19 cellular contexts compared by ENCODE assay signal in the genomic region with DNA sequence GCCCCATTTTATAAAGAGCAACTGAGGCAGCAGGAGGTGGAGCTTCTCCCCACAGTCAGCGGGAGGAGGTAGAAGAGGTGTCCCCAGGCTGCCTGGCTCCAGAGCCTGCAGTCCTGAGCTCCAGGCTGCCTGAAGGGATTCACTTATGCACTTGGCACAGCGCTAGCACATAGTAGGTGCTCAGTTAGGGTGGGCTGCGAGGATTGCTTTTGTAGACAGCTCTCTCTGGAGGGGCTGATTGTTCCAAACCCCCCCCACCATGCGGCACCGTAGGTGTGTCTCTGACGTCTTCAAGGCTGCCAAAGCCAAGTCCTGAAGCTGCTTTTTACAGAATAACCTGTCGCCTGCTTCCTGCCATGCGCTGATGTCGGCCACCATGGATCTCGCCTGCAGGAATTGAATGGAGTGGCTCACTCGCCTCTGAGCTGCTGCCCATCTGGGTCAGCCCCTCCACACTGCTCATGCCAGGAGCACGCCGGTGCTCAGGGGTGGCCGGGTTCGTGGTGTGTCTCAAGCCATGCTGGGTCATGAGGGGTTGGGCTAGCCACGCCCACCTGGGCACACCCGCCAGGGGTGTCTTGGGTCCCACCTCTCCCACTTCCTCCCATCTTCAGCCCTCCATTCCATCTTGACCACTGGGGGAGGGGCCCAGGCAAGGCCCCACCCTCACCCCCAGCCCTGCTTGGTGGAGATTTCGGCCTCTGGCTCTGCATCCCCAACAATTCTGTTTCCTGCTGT. TPM values are rescaled to one million over a fixed set of nuclear protein-coding genes. Genes with fewer than 3 reads are reported as not detected.
DNase-seq lines count a peak whose midpoint lies in the region; ATAC-seq, FAIRE-seq and TF ChIP-seq lines count a peak whose summit lies in the region.
"Had no signal": no experiment of that assay in that cellular context is flagged by ENCODE, and none has a peak within 500 bp of the region (broad histone marks: within the 10 kb centered on the region; RNA-seq: fewer than 3 reads in every experiment).

No MANE protein-coding gene starts in this region.

- no peak for TF ChIP-seq EP300 in K562 (IDR thresholded peaks at IDR 0.05; ENCODE audit: low read length)

- no peak for TF ChIP-seq POLR2A in K562 (conservative IDR thresholded peaks at IDR 0.05)

- H3K4me2 ChIP-seq in K562 (ENCODE audit: insufficient read depth, low read length), result no peak overlapping the region
- no peak overlapping the region for H3K4me2 ChIP-seq in osteoblast (ENCODE audit: insufficient read depth, low read length)
- H3K4me2 ChIP-seq: KMS-11 had no signal

- no peak overlapping the region for H2AFZ ChIP-seq in K562 (ENCODE audit: low read depth, low read length)
- H2AFZ ChIP-seq in osteoblast (ENCODE audit: low read length), result no peak overlapping the region

- no peak overlapping the region for H3K4me3 Mint-ChIP-seq in activated naive CD8-positive, alpha-beta T cell
- H3K4me3 Mint-ChIP-seq in activated naive CD8-positive, alpha-beta T cell treated with anti-CD3 and anti-CD28 coated beads for 36 hours, result no peak overlapping the region

- in situ Hi-C loops in K562 (cut with MboI), result no loop called here

- H3K27me3 Mint-ChIP-seq in activated naive CD8-positive, alpha-beta T cell, result no peaks in the 10 kb centered on the region
- H3K27me3 Mint-ChIP-seq in activated naive CD8-positive, alpha-beta T cell treated with anti-CD3 and anti-CD28 coated beads for 36 hours, result no peaks in the 10 kb centered on the region

- H3K4me1 ChIP-seq in K562 (replicated peaks in 1 of 2; ENCODE audit: control insufficient read depth in 2 of 2, insufficient read depth in 2 of 2, low read length in 2 of 2), result peaks cover 0 to 19% of the 10 kb centered on the region in 2 experiments; a peak in 3 of 5 replicates
- no peaks in the 10 kb centered on the region for H3K4me1 ChIP-seq in osteoblast (ENCODE audit: insufficient read depth, low read length)

- no peaks in the 10 kb centered on the region for H3K9me1 ChIP-seq in K562 (ENCODE audit: control insufficient read depth, insufficient read depth, low read length)

- H3K27ac Mint-ChIP-seq in activated naive CD8-positive, alpha-beta T cell, result peak overlapping the region; percentile 30
- H3K27ac Mint-ChIP-seq in activated naive CD8-positive, alpha-beta T cell treated with anti-CD3 and anti-CD28 coated beads for 36 hours, result no peak overlapping the region

- TF ChIP-seq CTCF in K562 (IDR thresholded peaks at IDR 0.05 in 2 of 3, conservative IDR thresholded peaks at IDR 0.05 in 1 of 3; ENCODE audit: insufficient read depth in 2 of 3, low read depth in 1 of 3, low read length in 3 of 3) (no peak), osteoblast (IDR thresholded peaks at IDR 0.05; ENCODE audit: extremely low read depth, low read depth, low read length) (no peak), foreskin fibroblast (IDR thresholded peaks at IDR 0.05; ENCODE audit: low read depth, low read length) (no peak)

- TF ChIP-seq RAD21 in K562 (CRISPR knock-in tag; conservative IDR thresholded peaks at IDR 0.05 in 1 of 2, IDR thresholded peaks at IDR 0.05 in 1 of 2), result no peak

- no peaks in the 10 kb centered on the region for H3K36me3 ChIP-seq in K562 (ENCODE audit: control insufficient read depth, insufficient read depth, low read length)
- H3K36me3 ChIP-seq in osteoblast (ENCODE audit: insufficient read depth, low read length), result no peaks in the 10 kb centered on the region
- H3K36me3 ChIP-seq: Peyer's patch had no signal

- no peak overlapping the region for H3K4me3 ChIP-seq in K562
- no peak overlapping the region for H3K4me3 ChIP-seq in osteoblast (ENCODE audit: insufficient read depth, low read length)
- no peak overlapping the region for H3K4me3 ChIP-seq in foreskin fibroblast (ENCODE audit: low read depth in 1 of 2, low read length in 2 of 2)
- H3K4me3 ChIP-seq: Peyer's patch had no signal

- H3K9me3 Mint-ChIP-seq in activated naive CD8-positive, alpha-beta T cell (ENCODE audit: low read depth), result no peaks in the 10 kb centered on the region
- no peaks in the 10 kb centered on the region for H3K9me3 Mint-ChIP-seq in activated naive CD8-positive, alpha-beta T cell treated with anti-CD3 and anti-CD28 coated beads for 36 hours

- H4K20me1 ChIP-seq in K562 (replicated peaks; ENCODE audit: control insufficient read depth, insufficient read depth, low read length), result no peaks in the 10 kb centered on the region; the same call in 1 of the 2 replicates
- H4K20me1 ChIP-seq in osteoblast (ENCODE audit: insufficient read depth, low read length), result peaks cover 8% of the 10 kb centered on the region

- intact Hi-C loops in K562 (cut with micrococcal nuclease), result no loop called here

- peak overlapping the region in 1 of 2 experiments; percentile 36; a peak in 1 of 4 replicates for H3K9ac ChIP-seq in K562 (ENCODE audit: insufficient read depth in 1 of 2, low read depth in 2 of 2, low read length in 2 of 2)
- H3K9ac ChIP-seq: KMS-11 had no signal

- no peak for DNase-seq in activated naive CD8-positive, alpha-beta T cell treated with anti-CD3 and anti-CD28 coated beads for 36 hours
- DNase-seq in HTR-8/SVneo (ENCODE audit: insufficient read length, low spot score), result no peak
- peak in 2 of 4 experiments; percentile 56 to 62 for DNase-seq in K562 (ENCODE audit: extremely low read depth in 1 of 4, low spot score in 3 of 4)
- DNase-seq in osteoblast (ENCODE audit: insufficient read length, low spot score, missing footprints), result peak; percentile 4
- DNase-seq in kidney glomerular epithelial cell (lab: John Stamatoyannopoulos, UW), result no peak
- no peak for DNase-seq in foreskin fibroblast
- DNase-seq: DMS79, NCI-H1105, NCI-H2029 treated with DMSO at 0.1 percent for 48 hours, NCI-H345, NCI-H524, NCI-H774, Peyer's patch had no signal

- FAIRE-seq in HTR-8/SVneo (lab: Jason Lieb, UNC), result peak; percentile 55
- FAIRE-seq in K562 (lab: Jason Lieb, UNC), result no peak
- FAIRE-seq: GM19239, H54 had no signal

- no peaks in the 10 kb centered on the region for H3K36me3 Mint-ChIP-seq in activated naive CD8-positive, alpha-beta T cell
- peaks cover 4% of the 10 kb centered on the region for H3K36me3 Mint-ChIP-seq in activated naive CD8-positive, alpha-beta T cell treated with anti-CD3 and anti-CD28 coated beads for 36 hours

- H3K9me3 ChIP-seq in K562 (replicated peaks; ENCODE audit: control insufficient read depth, insufficient read depth, low read depth, low read length) (no peaks in the 10 kb centered on the region), osteoblast (ENCODE audit: low read depth, low read length) (no peaks in the 10 kb centered on the region)
- H3K9me3 ChIP-seq: Peyer's patch had no signal

- H3K27me3 ChIP-seq in K562 (ENCODE audit: control insufficient read depth in 2 of 2, insufficient read depth in 2 of 2, low read length in 2 of 2) (peaks cover 9 to 23% of the 10 kb centered on the region in 2 experiments; a peak in 4 of 5 replicates), osteoblast (ENCODE audit: insufficient read depth, low read length) (no peaks in the 10 kb centered on the region)
- H3K27me3 ChIP-seq: Peyer's patch had no signal

- H3K79me2 ChIP-seq in K562 (ENCODE audit: control insufficient read depth, insufficient read depth, low read length), result no peaks in the 10 kb centered on the region
- H3K79me2 ChIP-seq in osteoblast (ENCODE audit: insufficient read depth, low read length), result no peaks in the 10 kb centered on the region

- BruUV-seq in K562 (replicated peaks; lab: Mats Ljungman, UMichigan), result no TSS peak

- CTCF ChIA-PET in K562 (lab: Yijun Ruan, JAX; ENCODE audit: low intra/inter-chr PET ratio), result no interaction called here

- peaks cover 19% of the 10 kb centered on the region for H3K4me1 Mint-ChIP-seq in activated naive CD8-positive, alpha-beta T cell (ENCODE audit: low read depth)
- H3K4me1 Mint-ChIP-seq in activated naive CD8-positive, alpha-beta T cell treated with anti-CD3 and anti-CD28 coated beads for 36 hours, result peaks cover 9% of the 10 kb centered on the region

- no peak; the same call in 2 of the 3 replicates for ATAC-seq in K562
- no peak for ATAC-seq in HG02798 (IDR thresholded peaks at IDR 0.05; ENCODE audit: poor library complexity, unreplicated experiment)

- WGBS in K562 (ENCODE audit: insufficient coverage, low coverage, missing lambda C conversion rate), result 22% methylated on average over 18 of the region's 18 CpGs

- POLR2A ChIA-PET in K562 (lab: Yijun Ruan, JAX), result interaction anchor here (0.6 kb wide), 1 partner anchor 51 kb away, joined by 4 read pairs; no protein-coding TSS in a partner anchor

- H3K27ac ChIP-seq in K562 (ENCODE audit: extremely low read depth, low read depth, low read length) (no peak overlapping the region), osteoblast (ENCODE audit: low read depth, low read length) (no peak overlapping the region)
- H3K27ac ChIP-seq: C4-2B, KMS-11, Peyer's patch had no signal

TF ChIP-seq in K562, 482 proteins besides CTCF, POLR2A, EP300 and RAD21 (continues in another document):
- TF ChIP-seq HDGF (IDR thresholded peaks at IDR 0.05) (no peak), ZKSCAN1 (IDR thresholded peaks at IDR 0.05; ENCODE audit: low read depth, low read length) (peak; percentile 95)

RNA-seq across cellular contexts. Expression of a gene that starts 59.8 kb away (rescaled TPM):
- 10 to 100 TPM; 27.1 to 28.9 TPM for total RNA-seq in activated naive CD8-positive, alpha-beta T cell treated with anti-CD3 and anti-CD28 coated beads for 36 hours
- total RNA-seq in K562 (2011; cell fraction: chromatin; rRNA removed; ENCODE audit: low replicate concordance), result 2.3 and 2.5 TPM in 2 replicates
- total RNA-seq in K562 (2011; cell fraction: nucleolus; rRNA removed), result 0.26 and 1.0 TPM in 2 replicates
- 1.8 and 2.7 TPM in 2 replicates for total RNA-seq in K562 (2011; cell fraction: nucleoplasm; rRNA removed)
- total RNA-seq in K562 (2014; rRNA removed) (2.3 and 2.9 TPM in 2 replicates), K562 (2014; rRNA removed; fragmentation: Illumina TruSeq; extraction: Trizol) (0.47 and 0.64 TPM in 2 replicates), K562 (2015; rRNA removed; fragmentation: Illumina TruSeq; extraction: Trizol) (0.34 and 0.36 TPM in 2 replicates), K562 (2021) (1.5 and 2.0 TPM in 2 replicates), osteoblast (2.4 and 2.9 TPM in 2 replicates)
- polyA plus RNA-seq in K562 (2011; rRNA removed) (0.65 and 1.1 TPM in 2 replicates), K562 (2014; fragmentation: Illumina TruSeq; extraction: Trizol) (0.25 and 1.5 TPM in 2 replicates), K562 (2014; fragmentation: Nextera tagmentation; extraction: Ambion mirVana) (under 1 TPM; 0.15 to 0.20 TPM), K562 (2014; rRNA removed) (0.40 and 2.1 TPM in 2 replicates)
- polyA plus RNA-seq in K562 (2011; cell fraction: cytosol; rRNA removed), result 1.2 and 2.1 TPM in 2 replicates
- polyA plus RNA-seq in K562 (2011; cell fraction: nucleus; rRNA removed), result 0.27 and 0.70 TPM in 2 replicates
- 0.87 and 1.4 TPM in 2 replicates for polyA plus RNA-seq in K562 (2012)
- polyA minus RNA-seq in K562 (2011; rRNA and poly(A)+ RNA removed), result 0.06 and 0.63 TPM in 2 replicates
- not detected in 2 replicates for polyA minus RNA-seq in K562 (2011; cell fraction: cytosol; rRNA and poly(A)+ RNA removed)
- 0.22 and 1.2 TPM in 2 replicates for polyA minus RNA-seq in K562 (2011; cell fraction: nucleus; rRNA and poly(A)+ RNA removed)
